In genomic region chr1:207156095-207156494, GRCh38 we compare ENCODE assay signal across 21 cellular contexts. TPM values are rescaled to one million over a fixed set of nuclear protein-coding genes. Genes with fewer than 3 reads are reported as not detected.
"Had no signal": no experiment of that assay in that cellular context is flagged by ENCODE, and none has a peak within 500 bp of the region (broad histone marks: within the 10 kb centered on the region; RNA-seq: fewer than 3 reads in every experiment).

No MANE protein-coding gene starts in this region.

- H3K9me3 ChIP-seq: thoracic aorta had no signal

- H3K36me3 ChIP-seq: cardiac muscle cell, spleen, thoracic aorta, upper lobe of left lung had no signal

- H3K27ac ChIP-seq: cardiac muscle cell, foreskin keratinocyte, thoracic aorta, upper lobe of left lung had no signal

- H3K4me3 ChIP-seq: cardiac muscle cell, spleen, thoracic aorta, upper lobe of left lung had no signal

- DNase-seq: activated CD4-positive, alpha-beta T cell treated with anti-CD3 and anti-CD28 coated beads for 36 hours; activated CD4-positive, alpha-beta T cell treated with anti-CD3 and anti-CD28 coated beads, Interleukin-2, amount 50 U/mL, for 48 hours; activated gamma-delta T cell treated with Interleukin-2 at 50 U/mL for 16 hours; foreskin keratinocyte; glutamatergic neuron; hippocampal formation; islet precursor cell; left colon; midbrain; nucleus accumbens; spleen; stimulated activated CD4-positive, alpha-beta T cell treated with anti-CD3 and anti-CD28 coated beads, Interleukin-4, amount 100 ng/mL, for 4 hours; upper lobe of left lung had no signal

- ATAC-seq: activated CD4-positive, alpha-beta T cell treated with anti-CD3 and anti-CD28 coated beads for 36 hours; activated naive CD4-positive, alpha-beta T cell treated with anti-CD3 and anti-CD28 coated beads, Interleukin-2, amount 50 U/mL, for 72 hours; foreskin keratinocyte; left colon; stimulated activated memory B cell treated with anti-CD40 and anti-IgM and Interleukin-4, amounts not matched to agents 10 μg/mL and 1 μg/mL and 100 μg/mL, for 72 hours; WTC11 had no signal

- H3K4me1 ChIP-seq: foreskin keratinocyte, upper lobe of left lung had no signal

- H3K27me3 ChIP-seq: cardiac muscle cell, foreskin keratinocyte, spleen, upper lobe of left lung had no signal

RNA-seq across cellular contexts. Expression of gene C4BPA, which starts 52.1 kb away (rescaled TPM):
- total RNA-seq: activated CD4-positive, alpha-beta T cell treated with anti-CD3 and anti-CD28 coated beads for 36 hours; activated naive CD4-positive, alpha-beta T cell treated with anti-CD3 and anti-CD28 coated beads, Interleukin-2, amount 50 U/mL, for 72 hours; cardiac muscle cell; epithelial cell of proximal tubule; fibroblast of lung; foreskin keratinocyte; lung microvascular endothelial cell had no signal
- polyA plus RNA-seq: cardiac muscle cell, fibroblast of lung, foreskin keratinocyte had no signal
